In genomic region chr13:33262069-33262487, GRCh38 we compare ENCODE assay signal across 9 cellular contexts. TPM values are rescaled to one million over a fixed set of nuclear protein-coding genes. Genes with fewer than 3 reads are reported as not detected.
DNase-seq lines count a peak whose midpoint lies in the region; ATAC-seq and TF ChIP-seq lines count a peak whose summit lies in the region.
"Had no signal": no experiment of that assay in that cellular context is flagged by ENCODE, and none has a peak within 500 bp of the region (broad histone marks: within the 10 kb centered on the region; RNA-seq: fewer than 3 reads in every experiment).

No MANE protein-coding gene starts in this region.

- H3K4me3 ChIP-seq in body of pancreas (no peak overlapping the region), suprapubic skin (no peak overlapping the region)

- no peak for TF ChIP-seq EP300 in suprapubic skin (IDR thresholded peaks at IDR 0.05)

- peak overlapping the region; percentile 0 to 35 (median 22) for H3K27ac ChIP-seq in body of pancreas
- H3K27ac ChIP-seq in suprapubic skin: peak overlapping the region; percentile 42

- peak; percentile 57 for ATAC-seq in body of pancreas
- no peak for ATAC-seq in GM19455 (IDR thresholded peaks at IDR 0.05; ENCODE audit: unreplicated experiment)

- H3K9me3 ChIP-seq in body of pancreas (no peaks in the 10 kb centered on the region), suprapubic skin (no peaks in the 10 kb centered on the region)

- H3K4me1 ChIP-seq in body of pancreas: peaks cover 69% of the 10 kb centered on the region
- H3K4me1 ChIP-seq in suprapubic skin: peaks cover 47% of the 10 kb centered on the region

- H3K27me3 ChIP-seq in body of pancreas: no peaks in the 10 kb centered on the region
- H3K27me3 ChIP-seq in suprapubic skin: no peaks in the 10 kb centered on the region

- intact Hi-C loops in body of pancreas (cut with DNase I): no loop called here

- no peak for TF ChIP-seq POLR2A in body of pancreas (IDR thresholded peaks at IDR 0.05)
- no peak for TF ChIP-seq POLR2A in suprapubic skin (IDR thresholded peaks at IDR 0.05)

- H3K36me3 ChIP-seq in body of pancreas (replicated peaks in 1 of 2; ENCODE audit: insufficient read depth in 1 of 2, low read depth in 2 of 2) (no peaks in the 10 kb centered on the region), suprapubic skin (no peaks in the 10 kb centered on the region)

- WGBS in body of pancreas, 2 donors: 72 to 89% methylated on average over 6 of the region's 6 CpGs
- 56% methylated on average over 6 of the region's 6 CpGs for WGBS in suprapubic skin

- DNase-seq in LoVo (ENCODE audit: low spot score) (peak; percentile 56), body of pancreas (no peak), kidney glomerular epithelial cell (lab: John Stamatoyannopoulos, UW) (peak; percentile 80), suprapubic skin (ENCODE audit: low spot score in 2 of 2) (no peak), NAMALWA (ENCODE audit: low spot score) (no peak)
- DNase-seq in activated CD4-positive, alpha-beta T cell treated with anti-CD3 and anti-CD28 coated beads for 48 hours: no peak
- DNase-seq: aorta, immature natural killer cell had no signal

- TF ChIP-seq CTCF in body of pancreas (IDR thresholded peaks at IDR 0.05) (no peak), suprapubic skin (IDR thresholded peaks at IDR 0.05) (no peak)

RNA-seq across cellular contexts. Expression of gene STARD13, which starts 23.5 kb away (rescaled TPM):
- total RNA-seq in body of pancreas (10 to 100 TPM; 18.9 to 29.7 TPM), suprapubic skin (10 to 100 TPM in 3 of 4 donors, 1 to 10 TPM in 1; 7.9 to 31.4 (median 15.9) TPM)

Comparison
In these comparisons a context has a peak if more than half of its experiments do, and no peak if none do; other contexts are left out.
1. DNase-seq: peak in LoVo (single experiment) and kidney glomerular epithelial cell (single experiment); none in body of pancreas (0 of 4), suprapubic skin (0 of 2), activated CD4-positive, alpha-beta T cell treated with anti-CD3 and anti-CD28 coated beads for 48 hours (single experiment) and NAMALWA (single experiment).